Comparison of ENCODE assay signal across 27 cellular contexts in genomic region chr7:33537078-33537477, GRCh38.
"Had no signal": no experiment of that assay in that cellular context is flagged by ENCODE, and none has a peak within 500 bp of the region (broad histone marks: within the 10 kb centered on the region; RNA-seq: fewer than 3 reads in every experiment).

No MANE protein-coding gene starts in this region.

- H3K9me3 ChIP-seq: neutrophil, ovary, right lobe of liver, tibial nerve, vagina had no signal

- H3K27me3 Mint-ChIP-seq: naive thymus-derived CD4-positive, alpha-beta T cell; natural killer cell treated with Interleukin-12 subunit alpha and Interleukin-12 subunit beta and Interleukin-15 and Interleukin-18, amount 100 ng/mL, for 72 hours; progenitor cell of endocrine pancreas; stimulated activated naive CD8-positive, alpha-beta T cell treated with anti-CD3 and anti-CD28 coated beads, Interleukin-15, amount 100 ng/mL, for 72 hours; type B pancreatic cell had no signal

- ATAC-seq: heart left ventricle; naive thymus-derived CD4-positive, alpha-beta T cell; natural killer cell treated with Interleukin-12 subunit alpha and Interleukin-12 subunit beta and Interleukin-15 and Interleukin-18, amount 100 ng/mL, for 72 hours; right lobe of liver; stimulated activated effector memory CD8-positive, alpha-beta T cell treated with anti-CD3 and anti-CD28 coated beads, Interleukin-12 subunit alpha, Interleukin-12 subunit beta, amount 100 ng/mL, for 72 hours; stimulated activated naive CD8-positive, alpha-beta T cell treated with anti-CD3 and anti-CD28 coated beads, Interleukin-15, amount 100 ng/mL, for 72 hours had no signal

- H3K4me3 Mint-ChIP-seq: mesothelial cell of epicardium; naive thymus-derived CD4-positive, alpha-beta T cell; natural killer cell treated with Interleukin-12 subunit alpha and Interleukin-12 subunit beta and Interleukin-15 and Interleukin-18, amount 100 ng/mL, for 72 hours; neural progenitor cell; stimulated activated effector memory CD8-positive, alpha-beta T cell treated with anti-CD3 and anti-CD28 coated beads, Interleukin-12 subunit alpha, Interleukin-12 subunit beta, amount 100 ng/mL, for 72 hours; stimulated activated naive CD8-positive, alpha-beta T cell treated with anti-CD3 and anti-CD28 coated beads, Interleukin-15, amount 100 ng/mL, for 72 hours; type B pancreatic cell had no signal

- H3K27ac Mint-ChIP-seq: mesothelial cell of epicardium; naive thymus-derived CD4-positive, alpha-beta T cell; natural killer cell treated with Interleukin-12 subunit alpha and Interleukin-12 subunit beta and Interleukin-15 and Interleukin-18, amount 100 ng/mL, for 72 hours; neural progenitor cell; progenitor cell of endocrine pancreas; stimulated activated effector memory CD8-positive, alpha-beta T cell treated with anti-CD3 and anti-CD28 coated beads, Interleukin-12 subunit alpha, Interleukin-12 subunit beta, amount 100 ng/mL, for 72 hours; stimulated activated naive CD8-positive, alpha-beta T cell treated with anti-CD3 and anti-CD28 coated beads, Interleukin-15, amount 100 ng/mL, for 72 hours; type B pancreatic cell had no signal

- H3K36me3 Mint-ChIP-seq: neural progenitor cell; stimulated activated effector memory CD8-positive, alpha-beta T cell treated with anti-CD3 and anti-CD28 coated beads, Interleukin-12 subunit alpha, Interleukin-12 subunit beta, amount 100 ng/mL, for 72 hours had no signal

- DNase-seq: glutamatergic neuron; heart left ventricle; hypothalamus; islet precursor cell; left ventricle myocardium inferior; mesendoderm; naive thymus-derived CD4-positive, alpha-beta T cell; occipital lobe; ovary; retina; right lobe of liver; spleen; stimulated activated CD4-positive, alpha-beta T cell treated with anti-CD3 and anti-CD28 coated beads, Interleukin-4, amount 100 ng/mL, for 24 hours; stimulated activated naive CD4-positive, alpha-beta T cell; stimulated activated naive CD8-positive, alpha-beta T cell treated with anti-CD3 and anti-CD28 coated beads, Interleukin-15, amount 100 ng/mL, for 72 hours; substantia nigra had no signal

- H3K4me3 ChIP-seq: heart left ventricle, left ventricle myocardium inferior, lung, neural progenitor cell, ovary, right lobe of liver, skin epidermis, spleen, tibial nerve, vagina had no signal

- H3K27me3 ChIP-seq: heart left ventricle, neural progenitor cell, neutrophil, ovary, right lobe of liver, spleen, tibial nerve, vagina had no signal

- H3K4me1 Mint-ChIP-seq: stimulated activated naive CD8-positive, alpha-beta T cell treated with anti-CD3 and anti-CD28 coated beads, Interleukin-15, amount 100 ng/mL, for 72 hours had no signal

- H3K4me1 ChIP-seq: right lobe of liver, spleen, vagina had no signal

- H3K36me3 ChIP-seq: neural progenitor cell, neutrophil, ovary, right lobe of liver, vagina had no signal

- H2AFZ ChIP-seq: neural progenitor cell had no signal

- H3K4me2 ChIP-seq: neural progenitor cell had no signal

- H3K27ac ChIP-seq: left ventricle myocardium inferior, neural progenitor cell, neutrophil, ovary, right lobe of liver, skin epidermis, spleen, tibial nerve, vagina had no signal
